1 cellular context compared by ENCODE assay signal in the genomic region with DNA sequence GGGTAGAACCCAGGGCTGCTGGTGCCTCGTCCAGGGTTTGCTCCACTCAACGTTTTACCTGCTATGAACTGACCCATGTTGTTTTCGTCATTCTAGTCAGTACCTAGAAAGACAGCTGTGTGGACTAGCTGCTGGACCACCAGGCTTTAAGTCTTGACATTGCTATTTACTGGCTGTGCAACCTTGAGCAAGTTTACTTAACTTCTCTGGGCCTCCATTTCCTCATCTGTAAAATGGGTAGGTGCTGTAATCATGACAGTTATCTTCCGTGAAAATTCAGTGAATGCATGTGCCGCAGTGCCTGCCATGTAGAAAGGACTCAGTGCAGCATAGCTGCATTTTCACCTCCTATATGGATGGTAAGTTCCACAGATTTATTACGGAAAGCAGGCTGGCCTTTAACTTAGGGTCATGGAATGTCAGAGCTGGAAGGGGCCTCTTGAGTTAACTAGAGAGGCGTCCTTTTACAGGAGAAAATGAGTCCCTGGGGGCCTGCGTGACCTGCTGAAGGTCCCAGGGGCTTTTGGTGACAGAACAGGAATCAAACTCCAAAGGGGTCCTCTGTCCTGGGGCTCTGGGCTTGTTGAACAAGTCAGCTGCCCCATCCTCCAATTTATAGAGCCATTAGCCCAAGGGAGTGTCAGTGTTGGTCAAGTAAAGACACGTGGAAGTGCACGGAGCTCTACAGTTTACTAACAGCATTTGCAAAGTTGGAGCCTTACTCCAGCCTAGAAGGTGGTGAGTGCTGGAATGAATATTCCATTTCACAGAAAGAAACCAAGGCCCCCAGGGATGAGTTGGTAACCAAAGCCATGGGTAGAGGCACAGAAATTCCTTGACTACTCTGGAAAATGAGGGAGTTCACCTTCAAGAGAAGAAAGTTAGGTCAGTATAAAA.
TF ChIP-seq lines count a peak whose summit lies in the region.

No MANE protein-coding gene starts in this region.

TF ChIP-seq in HepG2, 621 proteins besides CTCF, POLR2A, EP300 and RAD21 (continued from another document and continues in another):
- no peak for TF ChIP-seq FOXA1 (IDR thresholded peaks at IDR 0.05)
- TF ChIP-seq FOXA1 (CRISPR knock-in tag; IDR thresholded peaks at IDR 0.05): peak; percentile 29; the same call in 1 of the 2 replicates
- TF ChIP-seq NFE2 (CRISPR knock-in tag; IDR thresholded peaks at IDR 0.05): no peak
- TF ChIP-seq SMC3 (IDR thresholded peaks at IDR 0.05; ENCODE audit: low read length): no peak
- peak; percentile 97 for TF ChIP-seq ZMYM3 (CRISPR knock-in tag; IDR thresholded peaks at IDR 0.05)
- TF ChIP-seq SNRNP70 (IDR thresholded peaks at IDR 0.05; ENCODE audit: low read depth, low read length): no peak
- no peak for TF ChIP-seq ZNF709 (CRISPR knock-in tag; IDR thresholded peaks at IDR 0.05)
- TF ChIP-seq, protein P1, sequence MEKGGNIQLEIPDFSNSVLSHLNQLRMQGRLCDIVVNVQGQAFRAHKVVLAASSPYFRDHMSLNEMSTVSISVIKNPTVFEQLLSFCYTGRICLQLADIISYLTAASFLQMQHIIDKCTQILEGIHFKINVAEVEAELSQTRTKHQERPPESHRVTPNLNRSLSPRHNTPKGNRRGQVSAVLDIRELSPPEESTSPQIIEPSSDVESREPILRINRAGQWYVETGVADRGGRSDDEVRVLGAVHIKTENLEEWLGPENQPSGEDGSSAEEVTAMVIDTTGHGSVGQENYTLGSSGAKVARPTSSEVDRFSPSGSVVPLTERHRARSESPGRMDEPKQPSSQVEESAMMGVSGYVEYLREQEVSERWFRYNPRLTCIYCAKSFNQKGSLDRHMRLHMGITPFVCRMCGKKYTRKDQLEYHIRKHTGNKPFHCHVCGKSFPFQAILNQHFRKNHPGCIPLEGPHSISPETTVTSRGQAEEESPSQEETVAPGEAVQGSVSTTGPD (CRISPR knock-in tag; IDR thresholded peaks at IDR 0.05): no peak
- no peak for TF ChIP-seq ZNF564 (CRISPR knock-in tag; IDR thresholded peaks at IDR 0.05)
- TF ChIP-seq KLF15 (CRISPR knock-in tag; IDR thresholded peaks at IDR 0.05; ENCODE audit: borderline replicate concordance): no peak
- TF ChIP-seq RCOR2 (CRISPR knock-in tag; IDR thresholded peaks at IDR 0.05): peak; percentile 66; the same call in 1 of the 2 replicates
- no peak for TF ChIP-seq ZFY (CRISPR knock-in tag; IDR thresholded peaks at IDR 0.05)
- no peak for TF ChIP-seq ZNF256 (CRISPR knock-in tag; conservative IDR thresholded peaks at IDR 0.05)
- no peak for TF ChIP-seq ZBTB3 (CRISPR knock-in tag; IDR thresholded peaks at IDR 0.05; ENCODE audit: borderline replicate concordance, low read depth)
- TF ChIP-seq FOXC1 (CRISPR knock-in tag; IDR thresholded peaks at IDR 0.05; ENCODE audit: borderline replicate concordance): no peak
- TF ChIP-seq HNRNPH1 (optimal IDR thresholded peaks at IDR 0.05; ENCODE audit: low read depth, low read length): no peak
- TF ChIP-seq ZNF546 (CRISPR knock-in tag; conservative IDR thresholded peaks at IDR 0.05): no peak
- TF ChIP-seq, protein P2, sequence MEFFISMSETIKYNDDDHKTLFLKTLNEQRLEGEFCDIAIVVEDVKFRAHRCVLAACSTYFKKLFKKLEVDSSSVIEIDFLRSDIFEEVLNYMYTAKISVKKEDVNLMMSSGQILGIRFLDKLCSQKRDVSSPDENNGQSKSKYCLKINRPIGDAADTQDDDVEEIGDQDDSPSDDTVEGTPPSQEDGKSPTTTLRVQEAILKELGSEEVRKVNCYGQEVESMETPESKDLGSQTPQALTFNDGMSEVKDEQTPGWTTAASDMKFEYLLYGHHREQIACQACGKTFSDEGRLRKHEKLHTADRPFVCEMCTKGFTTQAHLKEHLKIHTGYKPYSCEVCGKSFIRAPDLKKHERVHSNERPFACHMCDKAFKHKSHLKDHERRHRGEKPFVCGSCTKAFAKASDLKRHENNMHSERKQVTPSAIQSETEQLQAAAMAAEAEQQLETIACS (CRISPR knock-in tag; IDR thresholded peaks at IDR 0.05): no peak
- no peak for TF ChIP-seq THRA (CRISPR knock-in tag; IDR thresholded peaks at IDR 0.05; ENCODE audit: borderline replicate concordance)
- TF ChIP-seq KLF9 (CRISPR knock-in tag; IDR thresholded peaks at IDR 0.05; ENCODE audit: low read depth): no peak
- TF ChIP-seq, protein P3, sequence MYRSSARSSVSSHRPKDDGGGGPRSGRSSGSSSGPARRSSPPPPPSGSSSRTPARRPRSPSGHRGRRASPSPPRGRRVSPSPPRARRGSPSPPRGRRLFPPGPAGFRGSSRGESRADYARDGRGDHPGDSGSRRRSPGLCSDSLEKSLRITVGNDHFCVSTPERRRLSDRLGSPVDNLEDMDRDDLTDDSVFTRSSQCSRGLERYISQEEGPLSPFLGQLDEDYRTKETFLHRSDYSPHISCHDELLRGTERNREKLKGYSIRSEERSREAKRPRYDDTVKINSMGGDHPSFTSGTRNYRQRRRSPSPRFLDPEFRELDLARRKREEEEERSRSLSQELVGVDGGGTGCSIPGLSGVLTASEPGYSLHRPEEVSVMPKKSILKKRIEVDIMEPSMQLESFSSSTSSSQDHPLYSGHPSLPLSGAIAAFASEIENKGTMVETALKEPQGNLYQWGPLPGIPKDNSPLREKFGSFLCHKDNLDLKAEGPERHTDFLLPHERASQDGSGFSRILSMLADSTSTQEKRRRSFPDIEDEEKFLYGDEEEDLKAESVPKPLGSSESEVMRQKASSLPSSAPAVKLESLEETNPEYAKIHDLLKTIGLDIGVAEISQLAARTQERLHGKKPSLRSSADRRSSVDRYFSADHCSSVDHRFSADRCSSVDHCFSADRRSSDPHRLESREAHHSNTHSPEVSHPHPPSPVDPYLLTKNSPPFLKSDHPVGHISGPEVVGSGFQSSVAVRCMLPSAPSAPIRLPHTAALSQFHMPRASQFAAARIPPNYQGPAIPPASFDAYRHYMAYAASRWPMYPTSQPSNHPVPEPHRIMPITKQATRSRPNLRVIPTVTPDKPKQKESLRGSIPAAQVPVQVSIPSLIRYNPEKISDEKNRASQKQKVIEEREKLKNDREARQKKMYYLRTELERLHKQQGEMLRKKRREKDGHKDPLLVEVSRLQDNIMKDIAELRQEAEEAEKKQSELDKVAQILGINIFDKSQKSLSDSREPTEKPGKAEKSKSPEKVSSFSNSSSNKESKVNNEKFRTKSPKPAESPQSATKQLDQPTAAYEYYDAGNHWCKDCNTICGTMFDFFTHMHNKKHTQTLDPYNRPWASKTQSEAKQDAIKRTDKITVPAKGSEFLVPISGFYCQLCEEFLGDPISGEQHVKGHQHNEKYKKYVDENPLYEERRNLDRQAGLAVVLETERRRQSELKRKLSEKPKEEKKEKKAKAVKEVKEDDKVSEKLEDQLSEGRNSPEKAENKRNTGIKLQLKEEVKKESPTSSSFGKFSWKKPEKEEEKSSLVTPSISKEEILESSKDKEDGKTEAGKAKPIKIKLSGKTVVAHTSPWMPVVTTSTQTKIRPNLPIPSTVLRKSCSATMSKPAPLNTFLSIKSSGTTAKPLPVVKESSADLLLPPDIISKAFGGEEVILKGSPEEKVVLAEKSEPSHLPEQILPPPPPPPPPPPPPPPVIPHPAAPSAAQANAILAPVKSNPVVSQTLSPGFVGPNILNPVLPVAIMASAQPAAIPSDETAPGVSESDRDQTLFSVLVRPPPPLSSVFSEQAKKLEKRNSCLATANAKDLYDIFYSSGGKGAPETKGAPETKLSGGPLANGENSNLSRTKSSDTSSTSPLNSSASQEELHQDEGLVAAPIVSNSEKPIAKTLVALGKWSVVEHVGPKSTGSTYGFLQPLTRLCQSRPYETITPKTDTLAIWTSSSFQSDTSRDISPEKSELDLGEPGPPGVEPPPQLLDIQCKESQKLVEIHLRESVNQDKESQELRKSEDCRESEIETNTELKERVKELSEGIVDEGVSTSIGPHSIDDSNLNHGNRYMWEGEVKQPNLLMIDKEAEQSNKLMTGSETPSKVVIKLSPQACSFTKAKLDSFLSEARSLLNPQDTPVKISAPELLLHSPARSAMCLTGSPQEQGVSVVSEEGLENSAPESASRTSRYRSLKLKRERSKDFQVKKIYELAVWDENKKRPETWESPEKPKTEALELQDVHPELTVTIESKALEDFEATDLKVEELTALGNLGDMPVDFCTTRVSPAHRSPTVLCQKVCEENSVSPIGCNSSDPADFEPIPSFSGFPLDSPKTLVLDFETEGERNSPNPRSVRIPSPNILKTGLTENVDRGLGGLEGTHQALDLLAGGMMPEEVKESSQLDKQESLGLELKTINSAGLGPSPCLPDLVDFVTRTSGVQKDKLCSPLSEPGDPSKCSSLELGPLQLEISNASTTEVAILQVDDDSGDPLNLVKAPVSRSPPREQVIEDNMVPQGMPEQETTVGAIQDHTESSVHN (CRISPR knock-in tag; IDR thresholded peaks at IDR 0.05): no peak
- TF ChIP-seq EEA1 (CRISPR knock-in tag; IDR thresholded peaks at IDR 0.05; ENCODE audit: borderline replicate concordance): no peak
- TF ChIP-seq SAFB2 (CRISPR knock-in tag; IDR thresholded peaks at IDR 0.05; ENCODE audit: borderline replicate concordance, low read depth): 0 out of 2 replicates have a peak, but pooled peaks have one; percentile 2
- no peak for TF ChIP-seq MIER2 (CRISPR knock-in tag; IDR thresholded peaks at IDR 0.05)
- TF ChIP-seq HOMEZ (CRISPR knock-in tag; IDR thresholded peaks at IDR 0.05; ENCODE audit: low read depth): no peak
- no peak for TF ChIP-seq ZNF496 (CRISPR knock-in tag; IDR thresholded peaks at IDR 0.05; ENCODE audit: insufficient replicate concordance)
- TF ChIP-seq ZNF382 (CRISPR knock-in tag; IDR thresholded peaks at IDR 0.05; ENCODE audit: borderline replicate concordance): no peak
- TF ChIP-seq, protein P4, sequence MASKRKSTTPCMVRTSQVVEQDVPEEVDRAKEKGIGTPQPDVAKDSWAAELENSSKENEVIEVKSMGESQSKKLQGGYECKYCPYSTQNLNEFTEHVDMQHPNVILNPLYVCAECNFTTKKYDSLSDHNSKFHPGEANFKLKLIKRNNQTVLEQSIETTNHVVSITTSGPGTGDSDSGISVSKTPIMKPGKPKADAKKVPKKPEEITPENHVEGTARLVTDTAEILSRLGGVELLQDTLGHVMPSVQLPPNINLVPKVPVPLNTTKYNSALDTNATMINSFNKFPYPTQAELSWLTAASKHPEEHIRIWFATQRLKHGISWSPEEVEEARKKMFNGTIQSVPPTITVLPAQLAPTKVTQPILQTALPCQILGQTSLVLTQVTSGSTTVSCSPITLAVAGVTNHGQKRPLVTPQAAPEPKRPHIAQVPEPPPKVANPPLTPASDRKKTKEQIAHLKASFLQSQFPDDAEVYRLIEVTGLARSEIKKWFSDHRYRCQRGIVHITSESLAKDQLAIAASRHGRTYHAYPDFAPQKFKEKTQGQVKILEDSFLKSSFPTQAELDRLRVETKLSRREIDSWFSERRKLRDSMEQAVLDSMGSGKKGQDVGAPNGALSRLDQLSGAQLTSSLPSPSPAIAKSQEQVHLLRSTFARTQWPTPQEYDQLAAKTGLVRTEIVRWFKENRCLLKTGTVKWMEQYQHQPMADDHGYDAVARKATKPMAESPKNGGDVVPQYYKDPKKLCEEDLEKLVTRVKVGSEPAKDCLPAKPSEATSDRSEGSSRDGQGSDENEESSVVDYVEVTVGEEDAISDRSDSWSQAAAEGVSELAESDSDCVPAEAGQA (IDR thresholded peaks at IDR 0.05; ENCODE audit: low read depth): no peak
- TF ChIP-seq, protein P4 (CRISPR knock-in tag; IDR thresholded peaks at IDR 0.05; ENCODE audit: borderline replicate concordance): no peak
- TF ChIP-seq, protein P5, sequence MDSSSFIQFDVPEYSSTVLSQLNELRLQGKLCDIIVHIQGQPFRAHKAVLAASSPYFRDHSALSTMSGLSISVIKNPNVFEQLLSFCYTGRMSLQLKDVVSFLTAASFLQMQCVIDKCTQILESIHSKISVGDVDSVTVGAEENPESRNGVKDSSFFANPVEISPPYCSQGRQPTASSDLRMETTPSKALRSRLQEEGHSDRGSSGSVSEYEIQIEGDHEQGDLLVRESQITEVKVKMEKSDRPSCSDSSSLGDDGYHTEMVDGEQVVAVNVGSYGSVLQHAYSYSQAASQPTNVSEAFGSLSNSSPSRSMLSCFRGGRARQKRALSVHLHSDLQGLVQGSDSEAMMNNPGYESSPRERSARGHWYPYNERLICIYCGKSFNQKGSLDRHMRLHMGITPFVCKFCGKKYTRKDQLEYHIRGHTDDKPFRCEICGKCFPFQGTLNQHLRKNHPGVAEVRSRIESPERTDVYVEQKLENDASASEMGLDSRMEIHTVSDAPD (CRISPR knock-in tag; IDR thresholded peaks at IDR 0.05): no peak
- no peak for TF ChIP-seq TCF7 (IDR thresholded peaks at IDR 0.05; ENCODE audit: low read depth)
- TF ChIP-seq HNF4G (IDR thresholded peaks at IDR 0.05; ENCODE audit: borderline replicate concordance, low read depth, low read length): no peak
- no peak for TF ChIP-seq HNF4G (CRISPR knock-in tag; IDR thresholded peaks at IDR 0.05; ENCODE audit: borderline replicate concordance, low read depth)
